In genomic region chr19:51607920-51608562, GRCh38 we compare ENCODE assay signal across 9 cellular contexts. TPM values are rescaled to one million over a fixed set of nuclear protein-coding genes. Genes with fewer than 3 reads are reported as not detected.
DNase-seq lines count a peak whose midpoint lies in the region; ATAC-seq and TF ChIP-seq lines count a peak whose summit lies in the region.
"Had no signal": no experiment of that assay in that cellular context is flagged by ENCODE, and none has a peak within 500 bp of the region (broad histone marks: within the 10 kb centered on the region; RNA-seq: fewer than 3 reads in every experiment).

No MANE protein-coding gene starts in this region.

- 28 to 37% methylated on average over 13 of the region's 13 CpGs for WGBS in upper lobe of left lung, 2 donors

- no peak for TF ChIP-seq POLR2A in upper lobe of left lung (IDR thresholded peaks at IDR 0.05)

- no peaks in the 10 kb centered on the region for H3K4me1 Mint-ChIP-seq in neural progenitor cell

- ATAC-seq in upper lobe of left lung (ENCODE audit: low FRiP score in 2 of 2) = peak; percentile 82 to 85
- ATAC-seq in HG02678 (IDR thresholded peaks at IDR 0.05; ENCODE audit: unreplicated experiment) = no peak
- ATAC-seq in GM18861 (IDR thresholded peaks at IDR 0.05; ENCODE audit: unreplicated experiment) = no peak

- H3K36me3 ChIP-seq in neural progenitor cell (no peaks in the 10 kb centered on the region), upper lobe of left lung (no peaks in the 10 kb centered on the region)

- H3K27me3 Mint-ChIP-seq in neural progenitor cell (ENCODE audit: insufficient read depth, low read depth) = peaks cover 8% of the 10 kb centered on the region

- no peak for DNase-seq in GM12864 (ENCODE audit: low read depth)
- DNase-seq in NOMO-1 (lab: John Stamatoyannopoulos, UW; ENCODE audit: unreplicated experiment in 2 of 2) = peak; percentile 65 to 76
- peak; percentile 86 for DNase-seq in activated CD8-positive, alpha-beta memory T cell treated with anti-CD3 and anti-CD28 coated beads, Interleukin-2, amount 50 U/mL, for 48 hours
- peak; percentile 85 for DNase-seq in fibroblast of pulmonary artery (ENCODE audit: low read depth)
- peak; percentile 82 for DNase-seq in neural progenitor cell (ENCODE audit: low spot score)
- peak; percentile 83 to 85 for DNase-seq in upper lobe of left lung

- no peak overlapping the region for H2AFZ ChIP-seq in neural progenitor cell (replicated peaks)

- H3K4me1 ChIP-seq in neural progenitor cell = no peaks in the 10 kb centered on the region
- H3K4me1 ChIP-seq in upper lobe of left lung = peaks cover 0 to 3% (median 0%) of the 10 kb centered on the region in 4 donors

- no peaks in the 10 kb centered on the region for H3K79me2 ChIP-seq in neural progenitor cell (ENCODE audit: low read depth)

- no peak overlapping the region for H3K4me2 ChIP-seq in neural progenitor cell

- H3K27me3 ChIP-seq in neural progenitor cell (no peaks in the 10 kb centered on the region), upper lobe of left lung (no peaks in the 10 kb centered on the region)

- H3K36me3 Mint-ChIP-seq in neural progenitor cell = no peaks in the 10 kb centered on the region

- H3K9me3 Mint-ChIP-seq in neural progenitor cell = no peaks in the 10 kb centered on the region

- TF ChIP-seq CTCF in GM12864 (IDR thresholded peaks at IDR 0.05; ENCODE audit: low read depth, low read length, missing control alignments) (peak; percentile 79), fibroblast of pulmonary artery (IDR thresholded peaks at IDR 0.05; ENCODE audit: low read length, missing control alignments) (peak; percentile 87), neural progenitor cell (IDR thresholded peaks at IDR 0.05) (peak; percentile 62), upper lobe of left lung (IDR thresholded peaks at IDR 0.05) (peak; percentile 31 to 64 (median 56))

- H3K4me3 ChIP-seq in GM12864 (ENCODE audit: low read depth, low read length) (no peak overlapping the region), fibroblast of pulmonary artery (replicated peaks; ENCODE audit: low read depth, low read length) (no peak overlapping the region), neural progenitor cell (no peak overlapping the region), upper lobe of left lung (no peak overlapping the region)

- H4K20me1 ChIP-seq in neural progenitor cell (ENCODE audit: low read depth) = no peaks in the 10 kb centered on the region

- H3K9ac ChIP-seq in neural progenitor cell = no peak overlapping the region

- H3K27ac Mint-ChIP-seq in neural progenitor cell = no peak overlapping the region

- H3K9me3 ChIP-seq in neural progenitor cell (ENCODE audit: low read depth) (peaks cover 6% of the 10 kb centered on the region), upper lobe of left lung (peaks cover 0 to 2% (median 0%) of the 10 kb centered on the region in 4 donors)

- no peak overlapping the region for H3K4me3 Mint-ChIP-seq in neural progenitor cell
- H3K4me3 Mint-ChIP-seq: activated naive CD4-positive, alpha-beta T cell treated with anti-CD3 and anti-CD28 coated beads, Interleukin-2, amount 50 U/mL, for 24 hours had no signal

- TF ChIP-seq EP300 in upper lobe of left lung (IDR thresholded peaks at IDR 0.05) = no peak

- no peaks in the 10 kb centered on the region for H3F3A ChIP-seq in neural progenitor cell (ENCODE audit: low read depth)

- H3K27ac ChIP-seq in neural progenitor cell (no peak overlapping the region), upper lobe of left lung (no peak overlapping the region)

RNA-seq across cellular contexts. Expression of gene SIGLEC5, which starts 22.2 kb away (rescaled TPM):
- not detected in 2 replicates for total RNA-seq in neural progenitor cell (ENCODE audit: low replicate concordance)
- total RNA-seq in upper lobe of left lung = 1 to 10 TPM in 3 of 6 donors, under 1 TPM in 1, not detected in 2; 0.46 to 9.4 (median 5.7) TPM

RNA-seq across cellular contexts. Expression of gene ZNF175, which starts 37.0 kb away (rescaled TPM):
- 5.0 and 8.1 TPM in 2 replicates for total RNA-seq in neural progenitor cell (ENCODE audit: low replicate concordance)
- 10 to 100 TPM in 4 of 6 donors, 1 to 10 TPM in 2; 5.3 to 23.3 (median 12.0) TPM for total RNA-seq in upper lobe of left lung

RNA-seq across cellular contexts. Expression of gene SIGLEC14, which starts 38.6 kb away (rescaled TPM):
- not detected in 2 replicates for total RNA-seq in neural progenitor cell (ENCODE audit: low replicate concordance)
- total RNA-seq in upper lobe of left lung = 10 to 100 TPM in 4 of 6 donors, 1 to 10 TPM in 1, not detected in 1; 5.0 to 44.6 (median 22.3) TPM

Comparison
In these comparisons a context has a peak if more than half of its experiments do, and no peak if none do; other contexts are left out.
1. ATAC-seq: peak in upper lobe of left lung (2 of 2); none in HG02678 (single experiment) and GM18861 (single experiment).
2. Peak in every context shown above with its lines, with median percentiles within 50 percentile points of each other: CTCF ChIP-seq.